In genomic region chr3:186973702-186974101, GRCh38 we compare ENCODE assay signal across 28 cellular contexts. TPM values are rescaled to one million over a fixed set of nuclear protein-coding genes. Genes with fewer than 3 reads are reported as not detected.
DNase-seq lines count a peak whose midpoint lies in the region; ATAC-seq, FAIRE-seq and TF ChIP-seq lines count a peak whose summit lies in the region.
"Had no signal": no experiment of that assay in that cellular context is flagged by ENCODE, and none has a peak within 500 bp of the region (broad histone marks: within the 10 kb centered on the region; RNA-seq: fewer than 3 reads in every experiment).

No MANE protein-coding gene starts in this region.

- TF ChIP-seq EP300 in HepG2 (IDR thresholded peaks at IDR 0.05; ENCODE audit: low read depth in 2 of 2, low read length in 2 of 2) (no peak), HepG2 (CRISPR knock-in tag; IDR thresholded peaks at IDR 0.05; ENCODE audit: borderline replicate concordance) (no peak)

- 84% methylated on average over 7 of the region's 7 CpGs for WGBS in HepG2 (ENCODE audit: low lambda C conversion rate)
- WGBS in thyroid gland, 2 donors = 95 to 96% methylated on average over 7 of the region's 7 CpGs

- H3F3A ChIP-seq in OCI-LY1 (ENCODE audit: insufficient read depth, low read length) = no peaks in the 10 kb centered on the region

- H3K4me2 ChIP-seq in OCI-LY1 (ENCODE audit: low read length) = no peak overlapping the region
- H3K4me2 ChIP-seq in HepG2 (ENCODE audit: low read depth, low read length) = no peak overlapping the region
- H3K4me2 ChIP-seq: A549 had no signal

- H3K9me3 ChIP-seq in OCI-LY1 (ENCODE audit: low read length) (no peaks in the 10 kb centered on the region), HepG2 (ENCODE audit: low read length) (no peaks in the 10 kb centered on the region), thyroid gland (no peaks in the 10 kb centered on the region)
- H3K9me3 ChIP-seq: A549, tibial nerve had no signal

- H2AFZ ChIP-seq in OCI-LY1 (ENCODE audit: low read length) (no peak overlapping the region), HepG2 (ENCODE audit: low read length) (no peak overlapping the region)
- H2AFZ ChIP-seq: GM23248, parathyroid adenoma had no signal

- no peaks in the 10 kb centered on the region for H3K9me2 ChIP-seq in OCI-LY1 (ENCODE audit: low read depth, low read length)

- DNase-seq in activated naive CD4-positive, alpha-beta T cell treated with anti-CD3 and anti-CD28 coated beads for 36 hours = no peak
- DNase-seq in activated naive CD4-positive, alpha-beta T cell treated with anti-CD3 and anti-CD28 coated beads, Interleukin-2, amount 50 U/mL, for 16 hours = no peak
- DNase-seq in HepG2 (ENCODE audit: low spot score) (no peak), thyroid gland (no peak), GM19240 (ENCODE audit: insufficient read length, low spot score) (no peak), head of caudate nucleus (no peak)
- no peak for DNase-seq in stimulated activated naive B cell treated with anti-CD40 and anti-IgM and Interleukin-4, amounts not matched to agents 10 μg/mL and 1 μg/mL and 100 μg/mL, for 72 hours
- DNase-seq: activated CD4-positive, CD25-positive, alpha-beta regulatory T cell treated with anti-CD3 and anti-CD28 coated beads, Interleukin-2, amount 50 U/mL, for 72 hours; activated CD8-positive, alpha-beta T cell treated with anti-CD3 and anti-CD28 coated beads for 36 hours; activated gamma-delta T cell treated with Interleukin-2 at 50 U/mL for 16 hours; activated T-cell treated with anti-CD3 and anti-CD28 coated beads for 4 hours; DND-41; effector CD4-positive, alpha-beta T cell; GM23248; NCI-H1048; NCI-H1694 treated with DMSO at 0.1 percent for 48 hours; RPMI8226; stimulated activated CD4-positive, alpha-beta T cell treated with anti-CD3 and anti-CD28 coated beads, Interleukin-4, amount 100 ng/mL, for 4 hours; stimulated activated naive CD4-positive, alpha-beta T cell treated with Interleukin-2 at 50 U/mL for 16 hours; T-cell had no signal

- FAIRE-seq in HepG2 (lab: Jason Lieb, UNC) = no peak
- FAIRE-seq: A549 had no signal

- peaks cover 26% of the 10 kb centered on the region for H3K4me1 Mint-ChIP-seq in activated naive CD4-positive, alpha-beta T cell treated with anti-CD3 and anti-CD28 coated beads for 36 hours (ENCODE audit: low read depth)
- H3K4me1 Mint-ChIP-seq in stimulated activated naive B cell treated with anti-CD40 and anti-IgM and Interleukin-4, amounts not matched to agents 10 μg/mL and 1 μg/mL and 100 μg/mL, for 72 hours = peaks cover 31 to 65% of the 10 kb centered on the region in 2 donors

- no peak overlapping the region for H3K4me3 Mint-ChIP-seq in activated naive CD4-positive, alpha-beta T cell treated with anti-CD3 and anti-CD28 coated beads for 36 hours
- H3K4me3 Mint-ChIP-seq in stimulated activated naive B cell treated with anti-CD40 and anti-IgM and Interleukin-4, amounts not matched to agents 10 μg/mL and 1 μg/mL and 100 μg/mL, for 72 hours = no peak overlapping the region
- H3K4me3 Mint-ChIP-seq: activated CD8-positive, alpha-beta T cell treated with anti-CD3 and anti-CD28 coated beads for 36 hours; neural crest cell; T-cell had no signal

- no peak for ATAC-seq in HepG2
- no peak for ATAC-seq in stimulated activated naive B cell treated with anti-CD40 and anti-IgM and Interleukin-4, amounts not matched to agents 10 μg/mL and 1 μg/mL and 100 μg/mL, for 72 hours (replicated peaks)
- ATAC-seq: A549; activated CD8-positive, alpha-beta T cell treated with anti-CD3 and anti-CD28 coated beads for 36 hours; sciatic nerve; T-cell had no signal

- no peaks in the 10 kb centered on the region for H3K9me3 Mint-ChIP-seq in activated naive CD4-positive, alpha-beta T cell treated with anti-CD3 and anti-CD28 coated beads for 36 hours
- H3K9me3 Mint-ChIP-seq in stimulated activated naive B cell treated with anti-CD40 and anti-IgM and Interleukin-4, amounts not matched to agents 10 μg/mL and 1 μg/mL and 100 μg/mL, for 72 hours = no peaks in the 10 kb centered on the region
- H3K9me3 Mint-ChIP-seq: activated CD8-positive, alpha-beta T cell treated with anti-CD3 and anti-CD28 coated beads for 36 hours; neural crest cell; T-cell had no signal

- TF ChIP-seq RAD21 in HepG2 (CRISPR knock-in tag; IDR thresholded peaks at IDR 0.05) = no peak

- H3K27ac Mint-ChIP-seq in activated naive CD4-positive, alpha-beta T cell treated with anti-CD3 and anti-CD28 coated beads for 36 hours = peak overlapping the region; percentile 28
- peak overlapping the region; percentile 69 for H3K27ac Mint-ChIP-seq in stimulated activated naive B cell treated with anti-CD40 and anti-IgM and Interleukin-4, amounts not matched to agents 10 μg/mL and 1 μg/mL and 100 μg/mL, for 72 hours
- H3K27ac Mint-ChIP-seq: activated CD8-positive, alpha-beta T cell treated with anti-CD3 and anti-CD28 coated beads for 36 hours; T-cell had no signal

- H3K9ac ChIP-seq in OCI-LY1 (ENCODE audit: low read length) = no peak overlapping the region
- no peak overlapping the region for H3K9ac ChIP-seq in HepG2 (ENCODE audit: insufficient read depth, low read depth, low read length)
- H3K9ac ChIP-seq: GM23248, parathyroid adenoma had no signal

- BruUV-seq in HepG2 (replicated peaks; lab: Mats Ljungman, UMichigan) = no TSS peak

- H3K27me3 Mint-ChIP-seq in activated naive CD4-positive, alpha-beta T cell treated with anti-CD3 and anti-CD28 coated beads for 36 hours (ENCODE audit: low read depth) = no peaks in the 10 kb centered on the region
- H3K27me3 Mint-ChIP-seq in stimulated activated naive B cell treated with anti-CD40 and anti-IgM and Interleukin-4, amounts not matched to agents 10 μg/mL and 1 μg/mL and 100 μg/mL, for 72 hours = no peaks in the 10 kb centered on the region
- H3K27me3 Mint-ChIP-seq: activated CD8-positive, alpha-beta T cell treated with anti-CD3 and anti-CD28 coated beads for 36 hours; T-cell had no signal

- no peaks in the 10 kb centered on the region for H3K79me2 ChIP-seq in OCI-LY1 (ENCODE audit: insufficient read depth, low read length)
- H3K79me2 ChIP-seq in HepG2 (ENCODE audit: insufficient read depth, low read length) = no peaks in the 10 kb centered on the region
- H3K79me2 ChIP-seq: parathyroid adenoma had no signal

- no peak for TF ChIP-seq POLR2A in HepG2 (IDR thresholded peaks at IDR 0.05; ENCODE audit: insufficient read depth in 1 of 2, low read depth in 2 of 2, low read length in 2 of 2)
- no peak for TF ChIP-seq POLR2A in thyroid gland (IDR thresholded peaks at IDR 0.05)

- POLR2A ChIA-PET in HepG2 (lab: Yijun Ruan, JAX) = interaction anchor here (0.8 to 2.2 kb wide), 2 partner anchors 41 to 66 kb away, joined by 3 to 23 read pairs; no protein-coding TSS in a partner anchor

- H3K4me3 ChIP-seq in OCI-LY1 (ENCODE audit: low read depth, low read length, poor library complexity, severe bottlenecking) (no peak overlapping the region), HepG2 (replicated peaks in 1 of 3; ENCODE audit: insufficient read depth in 1 of 3, low read depth in 2 of 3, low read length in 3 of 3) (no peak overlapping the region), thyroid gland (replicated peaks in 1 of 3) (no peak overlapping the region)
- H3K4me3 ChIP-seq: A549, GM23248, lung, tibial nerve had no signal

- H4K20me1 ChIP-seq in OCI-LY1 (ENCODE audit: insufficient read depth, low read length) (no peaks in the 10 kb centered on the region), HepG2 (ENCODE audit: insufficient read depth, low read length) (no peaks in the 10 kb centered on the region)

- H3K27ac ChIP-seq in OCI-LY1 (ENCODE audit: low read depth, low read length, poor library complexity, severe bottlenecking) = peak overlapping the region; percentile 23
- H3K27ac ChIP-seq in HepG2 (ENCODE audit: extremely low read length, insufficient read depth, low read length) = no peak overlapping the region
- H3K27ac ChIP-seq in thyroid gland = peak overlapping the region in 1 of 3 donors; percentile 7
- H3K27ac ChIP-seq: A549, GM23248, HL-60, parathyroid adenoma, tibial nerve had no signal

- H3K36me3 ChIP-seq in OCI-LY1 (ENCODE audit: insufficient read depth, low read length) (peaks cover 96% of the 10 kb centered on the region), HepG2 (replicated peaks in 1 of 2; ENCODE audit: control insufficient read depth in 1 of 2, insufficient read depth in 2 of 2, low read length in 2 of 2) (no peaks in the 10 kb centered on the region), thyroid gland (no peaks in the 10 kb centered on the region)

- intact Hi-C loops in activated naive CD4-positive, alpha-beta T cell treated with anti-CD3 and anti-CD28 coated beads for 36 hours (cut with micrococcal nuclease) = no loop called here
- intact Hi-C loops in HepG2 (cut with micrococcal nuclease; ENCODE audit: unreplicated experiment) = loop anchor here (2.0 kb wide), 1 partner anchor 43 kb away; the partner anchor contains the start of gene ST6GAL1
- intact Hi-C loops in thyroid gland (cut with DNase I) = no loop called here
- intact Hi-C loops in head of caudate nucleus (cut with DNase I) = no loop called here

- TF ChIP-seq CTCF in OCI-LY1 (IDR thresholded peaks at IDR 0.05; ENCODE audit: low read length) (no peak), HepG2 (CRISPR knock-in tag; IDR thresholded peaks at IDR 0.05) (no peak), thyroid gland (IDR thresholded peaks at IDR 0.05) (no peak)

- in situ Hi-C loops in HepG2 (cut with HindIII; ENCODE audit: extremely low pct_ligation_motif_present, low pct_unique_long_range_greater_than_20kb) = no loop called here

- H3K36me3 Mint-ChIP-seq in activated naive CD4-positive, alpha-beta T cell treated with anti-CD3 and anti-CD28 coated beads for 36 hours (ENCODE audit: low read depth) = peaks cover 45% of the 10 kb centered on the region
- peaks cover 34 to 72% of the 10 kb centered on the region in 2 donors for H3K36me3 Mint-ChIP-seq in stimulated activated naive B cell treated with anti-CD40 and anti-IgM and Interleukin-4, amounts not matched to agents 10 μg/mL and 1 μg/mL and 100 μg/mL, for 72 hours

- no peaks in the 10 kb centered on the region for H3K27me3 ChIP-seq in OCI-LY1 (ENCODE audit: insufficient read depth, low read length)
- H3K27me3 ChIP-seq in HepG2 (ENCODE audit: control insufficient read depth in 1 of 2, insufficient read depth in 2 of 2, low read length in 2 of 2) = no peaks in the 10 kb centered on the region
- H3K27me3 ChIP-seq in thyroid gland = no peaks in the 10 kb centered on the region
- H3K27me3 ChIP-seq: tibial nerve had no signal

- H3K4me1 ChIP-seq in OCI-LY1 (ENCODE audit: insufficient read depth, low read length, severe bottlenecking) = peaks cover 40% of the 10 kb centered on the region
- peaks cover 66% of the 10 kb centered on the region for H3K4me1 ChIP-seq in HepG2 (ENCODE audit: insufficient read depth, low read length)
- H3K4me1 ChIP-seq in thyroid gland = peaks cover 29 to 57% of the 10 kb centered on the region in 2 donors
- H3K4me1 ChIP-seq: A549 had no signal

- CTCF ChIA-PET in activated naive CD4-positive, alpha-beta T cell treated with anti-CD3 and anti-CD28 coated beads for 36 hours (lab: Charles Lee) = interaction anchor here (0.7 kb wide), 1 partner anchor 1956 kb away, joined by 3 read pairs; no protein-coding TSS in a partner anchor
- CTCF ChIA-PET in HepG2 (lab: Yijun Ruan, JAX; ENCODE audit: low intra/inter-chr PET ratio, low total read pairs) = no interaction called here

RNA-seq across cellular contexts. Expression of gene ST6GAL1, which starts 43.4 kb away (rescaled TPM):
- 10 to 100 TPM; 76.2 to 78.0 TPM for total RNA-seq in activated naive CD4-positive, alpha-beta T cell treated with anti-CD3 and anti-CD28 coated beads for 36 hours
- total RNA-seq in HepG2 (2016; rRNA removed; fragmentation: Illumina TruSeq; extraction: Trizol) (62.1 and 79.9 TPM in 2 replicates), thyroid gland (100 to 1,000 TPM in 2 of 4 donors, 10 to 100 TPM in 2; 74.8 to 189 (median 113) TPM)
- total RNA-seq in HepG2 (2016; cell fraction: cytosol; rRNA removed; fragmentation: Illumina TruSeq; extraction: Trizol; ENCODE audit: low read depth) = 8.1 and 8.2 TPM in 2 replicates
- 62.1 and 78.3 TPM in 2 replicates for total RNA-seq in HepG2 (2016; cell fraction: insoluble cytoplasmic fraction; rRNA removed; fragmentation: Illumina TruSeq; extraction: Trizol)
- total RNA-seq in HepG2 (2016; cell fraction: membrane; rRNA removed; fragmentation: Illumina TruSeq; extraction: Trizol) = 30.2 and 33.0 TPM in 2 replicates
- total RNA-seq in HepG2 (2016; cell fraction: nucleus; rRNA removed; fragmentation: Illumina TruSeq; extraction: Trizol) = 91.6 and 101 TPM in 2 replicates
- 163 and 164 TPM in 2 replicates for polyA plus RNA-seq in HepG2 (2011; rRNA removed)
- polyA plus RNA-seq in HepG2 (2011; cell fraction: cytosol; rRNA removed) = 115 and 161 TPM in 2 replicates
- polyA plus RNA-seq in HepG2 (2011; cell fraction: nucleus; rRNA removed) = 50.3 and 65.6 TPM in 2 replicates
- 189 and 200 TPM in 2 replicates for polyA plus RNA-seq in HepG2 (2012)
- 5.0 and 5.1 TPM in 2 replicates for polyA plus RNA-seq in HepG2 (2016; cell fraction: cytosol; fragmentation: Illumina TruSeq; extraction: Trizol; ENCODE audit: low read depth)
- polyA plus RNA-seq in HepG2 (2016; cell fraction: insoluble cytoplasmic fraction; fragmentation: Illumina TruSeq; extraction: Trizol; ENCODE audit: low read depth) = 49.0 and 50.2 TPM in 2 replicates
- polyA plus RNA-seq in HepG2 (2016; cell fraction: membrane; fragmentation: Illumina TruSeq; extraction: Trizol; ENCODE audit: low read depth) = 18.2 and 19.6 TPM in 2 replicates
- 91.4 and 96.5 TPM in 2 replicates for polyA plus RNA-seq in HepG2 (2016; cell fraction: nucleus; fragmentation: Illumina TruSeq; extraction: Trizol; ENCODE audit: insufficient read depth, low read depth)
- polyA minus RNA-seq in HepG2 (2011; rRNA and poly(A)+ RNA removed; ENCODE audit: low replicate concordance) = 3.2 and 268 TPM in 2 replicates
- polyA minus RNA-seq in HepG2 (2011; cell fraction: cytosol; rRNA and poly(A)+ RNA removed) = 106 and 146 TPM in 2 replicates
- 119 and 177 TPM in 2 replicates for polyA minus RNA-seq in HepG2 (2011; cell fraction: nucleus; rRNA and poly(A)+ RNA removed)
- total RNA-seq: GM23248 had no signal
